ENCODE assay signal across 8 cellular contexts in genomic region chr5:159773062-159773924, GRCh38.
DNase-seq lines count a peak whose midpoint lies in the region; ATAC-seq, FAIRE-seq and TF ChIP-seq lines count a peak whose summit lies in the region.

No MANE protein-coding gene starts in this region.

- intact Hi-C loops in endothelial cell of umbilical vein (cut with micrococcal nuclease), result loop anchor here (5.0 to 10.0 kb wide), 2 partner anchors 192 to 1441 kb away; no protein-coding TSS in a partner anchor

- dilution Hi-C loops in endothelial cell of umbilical vein (cut with MboI; ENCODE audit: extremely low pct_ligation_motif_present, low sequenced_read_pairs), result no loop called here

- H3K36me3 ChIP-seq in endothelial cell of umbilical vein (ENCODE audit: control insufficient read depth in 2 of 2, extremely low read depth in 1 of 2, insufficient read depth in 2 of 2, low read length in 2 of 2), result no peaks in the 10 kb centered on the region

- no peaks in the 10 kb centered on the region for H3K27me3 ChIP-seq in endothelial cell of umbilical vein (ENCODE audit: control insufficient read depth in 2 of 2, insufficient read depth in 2 of 2, low read length in 2 of 2)

- peak; percentile 62 to 86 for TF ChIP-seq RAD21 in A549 (conservative IDR thresholded peaks at IDR 0.05 in 1 of 2, IDR thresholded peaks at IDR 0.05 in 1 of 2)

- peaks cover 13% of the 10 kb centered on the region for H3K4me1 ChIP-seq in A549
- H3K4me1 ChIP-seq in endothelial cell of umbilical vein (ENCODE audit: control insufficient read depth, extremely low read depth, insufficient read depth, low read length), result no peaks in the 10 kb centered on the region

- peak; percentile 19; the same call in 1 of the 2 replicates for TF ChIP-seq POLR2A in A549 (IDR thresholded peaks at IDR 0.05; ENCODE audit: low read length)
- no peak for TF ChIP-seq POLR2A in GM18505 (IDR thresholded peaks at IDR 0.05; ENCODE audit: borderline replicate concordance, extremely low read depth, insufficient read depth, insufficient read length)
- TF ChIP-seq POLR2A in endothelial cell of umbilical vein (IDR thresholded peaks at IDR 0.05; ENCODE audit: low read depth, low read length), result no peak

- CTCF ChIA-PET in A549 (lab: Yijun Ruan, JAX), result interaction anchor here (0.6 to 2.5 kb wide), 21 partner anchors 9 to 1201 kb away, joined by 3 to 19 read pairs (median 4); partner anchors contain the start of gene ADRA1B
- CTCF ChIA-PET in endothelial cell of umbilical vein (lab: Charles Lee), result no interaction called here

- H2AFZ ChIP-seq in endothelial cell of umbilical vein (ENCODE audit: low read depth, low read length), result peak overlapping the region; percentile 63

- H3K9ac ChIP-seq in endothelial cell of umbilical vein (replicated peaks; ENCODE audit: extremely low read depth, insufficient read depth, low read length), result peak overlapping the region; percentile 24

- no peak for FAIRE-seq in A549 (lab: Jason Lieb, UNC)
- FAIRE-seq in endothelial cell of umbilical vein (lab: Jason Lieb, UNC), result no peak

- H3K9me1 ChIP-seq in endothelial cell of umbilical vein (replicated peaks; ENCODE audit: control insufficient read depth, extremely low read depth, insufficient read depth, low read length), result no peaks in the 10 kb centered on the region

- ATAC-seq in A549 (peak; percentile 94 to 97), GM18505 (IDR thresholded peaks at IDR 0.05; ENCODE audit: unreplicated experiment) (peak; percentile 90), HG02970 (IDR thresholded peaks at IDR 0.05; ENCODE audit: low FRiP score, unreplicated experiment) (peak; percentile 74)

- H3K9me3 ChIP-seq in A549 (no peaks in the 10 kb centered on the region), endothelial cell of umbilical vein (replicated peaks; ENCODE audit: control insufficient read depth, insufficient read depth, low read length) (no peaks in the 10 kb centered on the region)

- no peak; a peak in 1 of 5 replicates for TF ChIP-seq EP300 in A549 (IDR thresholded peaks at IDR 0.05)

- no TSS peak for BruUV-seq in endothelial cell of umbilical vein (replicated peaks; lab: Mats Ljungman, UMichigan)

- peak overlapping the region; percentile 41 for H3K4me3 ChIP-seq in A549
- peak overlapping the region in 1 of 3 experiments; percentile 16 for H3K4me3 ChIP-seq in endothelial cell of umbilical vein (replicated peaks in 1 of 3; ENCODE audit: insufficient read depth in 1 of 3, low read depth in 1 of 3, low read length in 3 of 3)

- DNase-seq in A549 (ENCODE audit: low read depth in 1 of 2, low spot score in 1 of 2) (peak; percentile 67 to 76), NCI-H524 treated with DMSO at 0.1 percent for 48 hours (lab: John Stamatoyannopoulos, UW) (peak; percentile 13), activated T-cell treated with anti-CD3 and anti-CD28 coated beads for 1 hour (ENCODE audit: low read depth) (peak; percentile 39), endothelial cell of umbilical vein (ENCODE audit: low read depth, low spot score) (peak; percentile 41), middle frontal gyrus (ENCODE audit: extremely low spot score, low spot score) (peak; percentile 33)
- peak; percentile 81 to 82 for DNase-seq in stimulated activated CD8-positive, alpha-beta memory T cell treated with anti-CD3 and anti-CD28 coated beads, Interleukin-15, amount 100 ng/mL, for 48 hours (ENCODE audit: low read depth in 2 of 2)

- H3K27ac ChIP-seq in A549 (peak overlapping the region; percentile 90 to 94), endothelial cell of umbilical vein (ENCODE audit: insufficient read depth, low read depth, low read length) (no peak overlapping the region)

- H4K20me1 ChIP-seq in endothelial cell of umbilical vein (replicated peaks; ENCODE audit: control insufficient read depth, extremely low read depth, insufficient read depth, low read length), result no peaks in the 10 kb centered on the region

- peak; percentile 73 for TF ChIP-seq CTCF in A549 (IDR thresholded peaks at IDR 0.05)
- TF ChIP-seq CTCF in endothelial cell of umbilical vein (IDR thresholded peaks at IDR 0.05; ENCODE audit: extremely low read depth in 1 of 2, insufficient read depth in 1 of 2, low read depth in 1 of 2, low read length in 2 of 2), result no peak

- H3K79me2 ChIP-seq in endothelial cell of umbilical vein (ENCODE audit: control insufficient read depth, insufficient read depth, low read length), result no peaks in the 10 kb centered on the region

- POLR2A ChIA-PET in A549 (lab: Yijun Ruan, JAX) (interaction anchor here (0.6 to 1.4 kb wide), 4 partner anchors 138 to 192 kb away, joined by 3 read pairs; no protein-coding TSS in a partner anchor), endothelial cell of umbilical vein (lab: Charles Lee) (no interaction called here)

- 12% methylated on average over 24 of the region's 71 CpGs for WGBS in A549 (ENCODE audit: missing lambda C conversion rate)

- H3K4me2 ChIP-seq in A549 (peak overlapping the region; percentile 84), endothelial cell of umbilical vein (ENCODE audit: insufficient read depth, low read length) (peak overlapping the region; percentile 39)

TF ChIP-seq in A549, 52 proteins besides CTCF, POLR2A, EP300 and RAD21 (continues in another document):
- TF ChIP-seq EHF (CRISPR knock-in tag; IDR thresholded peaks at IDR 0.05) (no peak), HMGXB4 (CRISPR knock-in tag; IDR thresholded peaks at IDR 0.05; ENCODE audit: borderline replicate concordance) (no peak), CHD4 (IDR thresholded peaks at IDR 0.05; ENCODE audit: borderline replicate concordance) (no peak), JUN (IDR thresholded peaks at IDR 0.05) (peak in 1 of 2 experiments; percentile 73; a peak in 2 of 5 replicates), MAZ (IDR thresholded peaks at IDR 0.05; ENCODE audit: borderline replicate concordance, low read depth, low read length) (no peak), PHF8 (IDR thresholded peaks at IDR 0.05; ENCODE audit: borderline replicate concordance, low read depth) (peak; percentile 55; the same call in 1 of the 2 replicates)

TF ChIP-seq in endothelial cell of umbilical vein, 7 proteins besides CTCF, POLR2A, EP300 and RAD21:
- TF ChIP-seq MYC (IDR thresholded peaks at IDR 0.05; ENCODE audit: low read depth, low read length) (no peak), POLR2AphosphoS5 (IDR thresholded peaks at IDR 0.05; ENCODE audit: insufficient read depth, low read depth, low read length) (no peak), JUN (IDR thresholded peaks at IDR 0.05; ENCODE audit: borderline replicate concordance, insufficient read depth, insufficient read length, low read depth) (no peak), GATA2 (IDR thresholded peaks at IDR 0.05; ENCODE audit: insufficient read depth, insufficient read length, low read depth, low read length) (no peak), FOS (IDR thresholded peaks at IDR 0.05; ENCODE audit: borderline replicate concordance, insufficient read depth, low read length) (peak; percentile 65)

Comparison
In these comparisons a context has a peak if more than half of its experiments do, and no peak if none do; other contexts are left out.
1. DNase-seq: peak in every context shown above with its lines; median percentile 82 in stimulated activated CD8-positive, alpha-beta memory T cell treated with anti-CD3 and anti-CD28 coated beads, Interleukin-15, amount 100 ng/mL, for 48 hours; 72 in A549; 41 in endothelial cell of umbilical vein; 39 in activated T-cell treated with anti-CD3 and anti-CD28 coated beads for 1 hour; 33 in middle frontal gyrus; 13 in NCI-H524 treated with DMSO at 0.1 percent for 48 hours.